In genomic region chr4:8132947-8133705, GRCh38 we compare ENCODE assay signal across 22 cellular contexts. TPM values are rescaled to one million over a fixed set of nuclear protein-coding genes. Genes with fewer than 3 reads are reported as not detected.
DNase-seq lines count a peak whose midpoint lies in the region; ATAC-seq and TF ChIP-seq lines count a peak whose summit lies in the region.
"Had no signal": no experiment of that assay in that cellular context is flagged by ENCODE, and none has a peak within 500 bp of the region (broad histone marks: within the 10 kb centered on the region; RNA-seq: fewer than 3 reads in every experiment).

No MANE protein-coding gene starts in this region.

- peaks cover 0 to 16% (median 0%) of the 10 kb centered on the region in 11 experiments; a peak in 1 of 22 replicates for H4K20me1 ChIP-seq in BLaER1 treated with 17β-estradiol and CSF1 and Interleukin-3, amounts not matched to agents 10 nM and 100 nM
- H4K20me1 ChIP-seq in IMR-90 (ENCODE audit: insufficient read depth, low read length): no peaks in the 10 kb centered on the region
- H4K20me1 ChIP-seq in fibroblast of lung (ENCODE audit: control insufficient read depth, extremely low read depth, insufficient read depth, low read length): no peaks in the 10 kb centered on the region

- H3K36me3 ChIP-seq in BLaER1 treated with 17β-estradiol and CSF1 and Interleukin-3, amounts not matched to agents 10 nM and 100 nM: no peaks in the 10 kb centered on the region
- H3K36me3 ChIP-seq in IMR-90 (ENCODE audit: control insufficient read depth, insufficient read depth, low read length) (no peaks in the 10 kb centered on the region), fibroblast of lung (ENCODE audit: control insufficient read depth, insufficient read depth, low read length) (no peaks in the 10 kb centered on the region), spleen (peaks cover 0 to 10% (median 0%) of the 10 kb centered on the region in 6 donors)
- H3K36me3 ChIP-seq: SJSA1 had no signal

- H2AK5ac ChIP-seq in IMR-90 (ENCODE audit: low read depth, low read length): no peak overlapping the region

- peak; percentile 27; the same call in 1 of the 2 replicates for ATAC-seq in IMR-90 (ENCODE audit: low read depth)

- H2AFZ ChIP-seq in IMR-90 (replicated peaks; ENCODE audit: low read length, poor library complexity) (no peak overlapping the region), fibroblast of lung (ENCODE audit: low read length) (peak overlapping the region; percentile 21)

- H2BK120ac ChIP-seq in IMR-90 (ENCODE audit: low read depth, low read length): no peak overlapping the region

- H3K4me2 ChIP-seq in BLaER1 treated with 17β-estradiol and CSF1 and Interleukin-3, amounts not matched to agents 10 nM and 100 nM: peak overlapping the region in 10 of 11 experiments; percentile 64 to 92 (median 85); a peak in 18 of 22 replicates
- H3K4me2 ChIP-seq in IMR-90 (ENCODE audit: low read depth, low read length): no peak overlapping the region
- H3K4me2 ChIP-seq in fibroblast of lung (ENCODE audit: extremely low read depth, insufficient read depth, low read length): no peak overlapping the region
- H3K4me2 ChIP-seq: KMS-11 had no signal

- no peak overlapping the region for H2BK15ac ChIP-seq in IMR-90 (ENCODE audit: low read depth, low read length)

- POLR2A ChIA-PET in IMR-90 (lab: Charles Lee; ENCODE audit: unreplicated experiment): no interaction called here

- peaks cover 0 to 6% (median 0%) of the 10 kb centered on the region in 11 experiments; a peak in 3 of 22 replicates for H3K9me3 ChIP-seq in BLaER1 treated with 17β-estradiol and CSF1 and Interleukin-3, amounts not matched to agents 10 nM and 100 nM (replicated peaks in 1 of 11)
- H3K9me3 ChIP-seq in IMR-90 (ENCODE audit: control insufficient read depth, insufficient read depth, low read length) (peaks cover 2% of the 10 kb centered on the region; the same call in 1 of the 2 replicates), fibroblast of lung (ENCODE audit: control insufficient read depth, insufficient read depth, low read depth, low read length) (no peaks in the 10 kb centered on the region), spleen (no peaks in the 10 kb centered on the region)
- H3K9me3 ChIP-seq: SJSA1 had no signal

- H3K4ac ChIP-seq in IMR-90 (ENCODE audit: low read depth, low read length): no peak overlapping the region

- H4K5ac ChIP-seq in IMR-90 (ENCODE audit: low read depth, low read length): no peak overlapping the region

- no peak overlapping the region for H3K4me3 ChIP-seq in BLaER1 treated with 17β-estradiol and CSF1 and Interleukin-3, amounts not matched to agents 10 nM and 100 nM
- H3K4me3 ChIP-seq in IMR-90 (ENCODE audit: insufficient read depth, low read depth, low read length): no peak overlapping the region
- H3K4me3 ChIP-seq in fibroblast of lung (replicated peaks in 1 of 4; ENCODE audit: control extremely low read depth in 1 of 4, insufficient read depth in 1 of 4, low read depth in 3 of 4, low read length in 4 of 4): no peak overlapping the region
- no peak overlapping the region for H3K4me3 ChIP-seq in spleen
- H3K4me3 ChIP-seq: SJSA1 had no signal

- no peak overlapping the region for H2BK20ac ChIP-seq in IMR-90 (ENCODE audit: low read depth, low read length)

- 55% methylated on average over 17 of the region's 27 CpGs; no CpG with 5 or more reads in 1 of the 2 experiments for WGBS in IMR-90 (ENCODE audit: extremely low coverage in 2 of 2, insufficient read length in 1 of 2), 2 experiments
- 61 to 69% (median 64%) methylated on average over 18 to 27 of the region's 27 CpGs for WGBS in spleen, 5 donors

- TF ChIP-seq POLR2A in IMR-90 (IDR thresholded peaks at IDR 0.05; ENCODE audit: low read depth, low read length) (no peak), spleen (IDR thresholded peaks at IDR 0.05) (no peak)

- no peak for DNase-seq in IMR-90
- peak in 1 of 2 donors; percentile 33 for DNase-seq in fibroblast of lung (ENCODE audit: low read depth in 2 of 2)
- no peak for DNase-seq in spleen
- no peak for DNase-seq in GDM1 (lab: John Stamatoyannopoulos, UW)
- DNase-seq in HK-2 (ENCODE audit: unreplicated experiment): no peak
- no peak for DNase-seq in 8988T
- no peak for DNase-seq in DMS79 treated with DMSO at 0.1 percent for 48 hours (lab: John Stamatoyannopoulos, UW)
- DNase-seq: ACHN; Calu3; CD4-positive, alpha-beta memory T cell; DMS53; GOT3; NCI-H1436 treated with DMSO at 0.1 percent for 48 hours; NCI-H2029 treated with DMSO at 0.1 percent for 48 hours; NCI-H748 treated with DMSO at 0.1 percent for 48 hours; OCI-M1; RPMI8226; SW 1271 had no signal

- TF ChIP-seq CTCF in IMR-90 (conservative IDR thresholded peaks at IDR 0.05; ENCODE audit: low read depth, low read length) (no peak), fibroblast of lung (conservative IDR thresholded peaks at IDR 0.05 in 1 of 2, IDR thresholded peaks at IDR 0.05 in 1 of 2; ENCODE audit: low read depth in 1 of 2, low read length in 2 of 2) (no peak), spleen (IDR thresholded peaks at IDR 0.05 in 8 of 11, conservative IDR thresholded peaks at IDR 0.05 in 3 of 11) (no peak)

- peak overlapping the region in 2 of 11 experiments; percentile 24 to 39; a peak in 1 of 22 replicates for H3K9ac ChIP-seq in BLaER1 treated with 17β-estradiol and CSF1 and Interleukin-3, amounts not matched to agents 10 nM and 100 nM
- H3K9ac ChIP-seq in IMR-90 (ENCODE audit: low read depth, low read length): no peak overlapping the region
- H3K9ac ChIP-seq in fibroblast of lung (ENCODE audit: insufficient read depth, low read length): no peak overlapping the region
- H3K9ac ChIP-seq: KMS-11 had no signal

- TF ChIP-seq RAD21 in IMR-90 (IDR thresholded peaks at IDR 0.05; ENCODE audit: low read length): no peak

- no peak overlapping the region for H3K18ac ChIP-seq in IMR-90 (ENCODE audit: low read depth, low read length)

- H2AK9ac ChIP-seq in IMR-90 (replicated peaks; ENCODE audit: low read depth, low read length, poor library complexity): no peak overlapping the region

- no peaks in the 10 kb centered on the region; the same call in 1 of the 2 replicates for H3K9me1 ChIP-seq in IMR-90 (ENCODE audit: insufficient read depth, low read length)

- H3K79me2 ChIP-seq in fibroblast of lung (ENCODE audit: control insufficient read depth, insufficient read depth, low read length): no peaks in the 10 kb centered on the region

- H3K79me1 ChIP-seq in IMR-90 (ENCODE audit: low read depth in 1 of 2, low read length in 2 of 2): no peaks in the 10 kb centered on the region

- no peak overlapping the region for H3K23ac ChIP-seq in IMR-90 (ENCODE audit: low read depth, low read length)

- CTCF ChIA-PET in IMR-90 (lab: Yijun Ruan, JAX): no interaction called here

- H3K14ac ChIP-seq in IMR-90 (replicated peaks; ENCODE audit: low read depth, low read length): no peak overlapping the region

- BruUV-seq in IMR-90 (replicated peaks; lab: Mats Ljungman, UMichigan): no TSS peak

- dilution Hi-C loops in IMR-90 (cut with HindIII; ENCODE audit: low sequenced_read_pairs, unreplicated experiment): no loop called here

- H2BK5ac ChIP-seq in IMR-90 (ENCODE audit: low read depth, low read length, poor library complexity, severe bottlenecking): no peak overlapping the region

- H4K91ac ChIP-seq in IMR-90 (ENCODE audit: insufficient read depth, low read depth, low read length): no peak overlapping the region

- intact Hi-C loops in IMR-90 (cut with micrococcal nuclease) (no loop called here), spleen (cut with DNase I; ENCODE audit: low total_unique reads) (no loop called here)

- H3K27me3 ChIP-seq in BLaER1 treated with 17β-estradiol and CSF1 and Interleukin-3, amounts not matched to agents 10 nM and 100 nM: peaks cover 0 to 39% (median 0%) of the 10 kb centered on the region in 11 experiments; a peak in 6 of 22 replicates
- H3K27me3 ChIP-seq in IMR-90 (ENCODE audit: control insufficient read depth, insufficient read depth, low read length) (peaks cover 54% of the 10 kb centered on the region), fibroblast of lung (ENCODE audit: control insufficient read depth, insufficient read depth, low read length) (no peaks in the 10 kb centered on the region), spleen (replicated peaks in 1 of 7) (no peaks in the 10 kb centered on the region)

- H3K56ac ChIP-seq in IMR-90 (ENCODE audit: extremely low read depth, insufficient read depth, low read length): no peak overlapping the region

- H3K27ac ChIP-seq in BLaER1 treated with 17β-estradiol and CSF1 and Interleukin-3, amounts not matched to agents 10 nM and 100 nM: no peak overlapping the region
- H3K27ac ChIP-seq in IMR-90 (ENCODE audit: insufficient read depth, low read length) (no peak overlapping the region), fibroblast of lung (ENCODE audit: insufficient read depth, low read length) (no peak overlapping the region), spleen (peak overlapping the region; percentile 43 to 83 (median 68))
- H3K27ac ChIP-seq: KMS-11, SJSA1 had no signal

- in situ Hi-C loops in IMR-90 (cut with MboI; ENCODE audit: low sequenced_read_pairs): no loop called here

- peaks cover 14 to 93% (median 74%) of the 10 kb centered on the region in 10 experiments for H3K4me1 ChIP-seq in BLaER1 treated with 17β-estradiol and CSF1 and Interleukin-3, amounts not matched to agents 10 nM and 100 nM
- H3K4me1 ChIP-seq in IMR-90 (ENCODE audit: control insufficient read depth, insufficient read depth, low read length) (no peaks in the 10 kb centered on the region), fibroblast of lung (ENCODE audit: control insufficient read depth, extremely low read depth, insufficient read depth, low read length) (peaks cover 8% of the 10 kb centered on the region), spleen (peaks cover 32 to 97% (median 69%) of the 10 kb centered on the region in 6 donors)
- H3K4me1 ChIP-seq: SJSA1 had no signal

- H4K8ac ChIP-seq in IMR-90 (ENCODE audit: low read depth in 2 of 2, low read length in 2 of 2): no peak overlapping the region

TF ChIP-seq in IMR-90, 13 proteins besides CTCF, POLR2A, EP300 and RAD21 (continues in another document):
- TF ChIP-seq USF2 (IDR thresholded peaks at IDR 0.05; ENCODE audit: low read depth, low read length): peak; percentile 33; the same call in 1 of the 2 replicates

RNA-seq across cellular contexts. Expression of gene ABLIM2, which starts 25.5 kb away (rescaled TPM):
- under 0.01 TPM in 2 replicates for total RNA-seq in IMR-90 (2012; rRNA removed)
- polyA plus RNA-seq in IMR-90 (2012; rRNA removed): 0.07 and 0.10 TPM in 2 replicates
- polyA plus RNA-seq in IMR-90 (2012; cell fraction: cytosol; rRNA removed): 0.05 and 0.08 TPM in 2 replicates
- 0.08 TPM in 2 replicates for polyA plus RNA-seq in IMR-90 (2012; cell fraction: nucleus; rRNA removed; ENCODE audit: low replicate concordance)
- 0.26 and 0.66 TPM in 2 replicates for total RNA-seq in fibroblast of lung
- 0.15 and 2.6 TPM in 2 replicates for polyA plus RNA-seq in fibroblast of lung
- 0.10 and 3.5 TPM in 2 replicates for polyA plus RNA-seq in fibroblast of lung (2012)
- 8.3 TPM in 1 of 2 replicates, not detected in the other for polyA minus RNA-seq in fibroblast of lung (ENCODE audit: low replicate concordance)
- total RNA-seq in spleen: 100 to 1,000 TPM in 4 of 7 donors, 10 to 100 TPM in 3; 41.8 to 127 (median 100) TPM
- 10 to 100 TPM; 11.8 to 49.8 (median 26.6) TPM for polyA plus RNA-seq in spleen
- total RNA-seq: M059J had no signal

Comparison
In these comparisons a context has a peak if more than half of its experiments do, and no peak if none do; other contexts are left out.
1. H3K27ac ChIP-seq: peak in spleen (8 of 8); none in BLaER1 treated with 17β-estradiol and CSF1 and Interleukin-3, amounts not matched to agents 10 nM and 100 nM (0 of 11), IMR-90 (single experiment) and fibroblast of lung (single experiment).
2. H3K4me2 ChIP-seq: peak in BLaER1 treated with 17β-estradiol and CSF1 and Interleukin-3, amounts not matched to agents 10 nM and 100 nM (10 of 11); none in IMR-90 (single experiment) and fibroblast of lung (single experiment).
3. RNA of gene ABLIM2, which starts 25.5 kb away (total RNA-seq): 41.8 to 127 TPM in spleen; 0.26 to 0.66 TPM in fibroblast of lung and under 0.01 TPM in IMR-90; every median in the first group is over 10 times any median in the second.